ENCODE assay signal across 17 cellular contexts in the genomic region with DNA sequence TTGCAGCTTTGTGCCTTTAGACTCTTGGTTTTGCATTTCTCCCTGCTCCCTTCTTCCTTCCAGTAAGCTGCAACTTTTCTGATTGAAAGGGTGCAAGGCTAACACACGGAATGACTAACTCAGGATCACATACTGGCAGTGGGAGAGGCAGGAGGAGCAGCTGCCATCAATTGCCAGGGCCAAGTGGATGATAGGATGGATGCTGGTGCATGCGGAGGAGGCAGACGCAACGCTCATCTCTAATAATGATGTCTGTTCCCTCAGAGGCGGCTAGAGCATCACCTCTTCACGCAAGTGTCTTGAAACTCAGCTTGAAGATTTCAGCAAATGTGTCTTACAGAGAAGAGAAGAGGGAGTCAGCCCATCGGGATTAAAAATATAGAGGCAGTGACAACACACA. TPM values are rescaled to one million over a fixed set of nuclear protein-coding genes. Genes with fewer than 3 reads are reported as not detected.
DNase-seq lines count a peak whose midpoint lies in the region; ATAC-seq lines count a peak whose summit lies in the region.
"Had no signal": no experiment of that assay in that cellular context is flagged by ENCODE, and none has a peak within 500 bp of the region (broad histone marks: within the 10 kb centered on the region; RNA-seq: fewer than 3 reads in every experiment).

No MANE protein-coding gene starts in this region.

- no peaks in the 10 kb centered on the region for H3K27me3 Mint-ChIP-seq in stimulated activated memory B cell treated with anti-CD40 and anti-IgM and Interleukin-4, amounts not matched to agents 10 μg/mL and 1 μg/mL and 100 μg/mL, for 72 hours

- no peaks in the 10 kb centered on the region for H3K9me3 Mint-ChIP-seq in stimulated activated memory B cell treated with anti-CD40 and anti-IgM and Interleukin-4, amounts not matched to agents 10 μg/mL and 1 μg/mL and 100 μg/mL, for 72 hours

- H3K27ac Mint-ChIP-seq in stimulated activated memory B cell treated with anti-CD40 and anti-IgM and Interleukin-4, amounts not matched to agents 10 μg/mL and 1 μg/mL and 100 μg/mL, for 72 hours: peak overlapping the region; percentile 65
- H3K27ac Mint-ChIP-seq: GM23338, H9 had no signal

- peak overlapping the region; percentile 36 for H3K4me3 Mint-ChIP-seq in stimulated activated memory B cell treated with anti-CD40 and anti-IgM and Interleukin-4, amounts not matched to agents 10 μg/mL and 1 μg/mL and 100 μg/mL, for 72 hours
- H3K4me3 Mint-ChIP-seq: GM23338, H9 had no signal

- ATAC-seq in stimulated activated memory B cell treated with anti-CD40 and anti-IgM and Interleukin-4, amounts not matched to agents 10 μg/mL and 1 μg/mL and 100 μg/mL, for 72 hours: no peak

- peaks cover 19% of the 10 kb centered on the region for H3K4me1 Mint-ChIP-seq in stimulated activated memory B cell treated with anti-CD40 and anti-IgM and Interleukin-4, amounts not matched to agents 10 μg/mL and 1 μg/mL and 100 μg/mL, for 72 hours
- H3K4me1 Mint-ChIP-seq: GM23338, H9 had no signal

- DNase-seq in NCI-H2227 treated with DMSO at 0.1 percent for 48 hours (lab: John Stamatoyannopoulos, UW) (peak; percentile 21), NCI-H2227 (lab: John Stamatoyannopoulos, UW; ENCODE audit: unreplicated experiment) (no peak), LHCN-M2 (ENCODE audit: low read depth) (peak; percentile 37), nucleus accumbens (lab: John Stamatoyannopoulos, UW) (peak in 35 of 56 donors; percentile 4 to 84 (median 40)), NCI-H2081 (lab: John Stamatoyannopoulos, UW) (no peak)
- no peak for DNase-seq in stimulated activated CD4-positive, alpha-beta T cell treated with anti-CD3 and anti-CD28 coated beads, Interleukin-2, amount 100 ng/mL, for 48 hours
- DNase-seq: Calu3, DMS153, DND-41, H9, NCI-H1105 treated with DMSO at 0.1 percent for 48 hours, NCI-H1930, NCI-H510A, NCI-H69, Right ventricle myocardium superior had no signal

- no peaks in the 10 kb centered on the region for H3K36me3 Mint-ChIP-seq in stimulated activated memory B cell treated with anti-CD40 and anti-IgM and Interleukin-4, amounts not matched to agents 10 μg/mL and 1 μg/mL and 100 μg/mL, for 72 hours

RNA-seq across cellular contexts. Expression of a gene that starts 49.5 kb away (rescaled TPM):
- total RNA-seq in LHCN-M2 (2014; rRNA removed): 1,271 and 1,447 TPM in 2 replicates
- 876 TPM for polyA plus RNA-seq in LHCN-M2 (2012)

Comparison
In these comparisons a context has a peak if more than half of its experiments do, and no peak if none do; other contexts are left out.
1. DNase-seq: peak in NCI-H2227 treated with DMSO at 0.1 percent for 48 hours (single experiment), LHCN-M2 (single experiment) and nucleus accumbens (35 of 56); none in NCI-H2227 (single experiment), stimulated activated CD4-positive, alpha-beta T cell treated with anti-CD3 and anti-CD28 coated beads, Interleukin-2, amount 100 ng/mL, for 48 hours (0 of 2) and NCI-H2081 (0 of 2).